ENCODE assay signal across 8 cellular contexts in the genomic region with DNA sequence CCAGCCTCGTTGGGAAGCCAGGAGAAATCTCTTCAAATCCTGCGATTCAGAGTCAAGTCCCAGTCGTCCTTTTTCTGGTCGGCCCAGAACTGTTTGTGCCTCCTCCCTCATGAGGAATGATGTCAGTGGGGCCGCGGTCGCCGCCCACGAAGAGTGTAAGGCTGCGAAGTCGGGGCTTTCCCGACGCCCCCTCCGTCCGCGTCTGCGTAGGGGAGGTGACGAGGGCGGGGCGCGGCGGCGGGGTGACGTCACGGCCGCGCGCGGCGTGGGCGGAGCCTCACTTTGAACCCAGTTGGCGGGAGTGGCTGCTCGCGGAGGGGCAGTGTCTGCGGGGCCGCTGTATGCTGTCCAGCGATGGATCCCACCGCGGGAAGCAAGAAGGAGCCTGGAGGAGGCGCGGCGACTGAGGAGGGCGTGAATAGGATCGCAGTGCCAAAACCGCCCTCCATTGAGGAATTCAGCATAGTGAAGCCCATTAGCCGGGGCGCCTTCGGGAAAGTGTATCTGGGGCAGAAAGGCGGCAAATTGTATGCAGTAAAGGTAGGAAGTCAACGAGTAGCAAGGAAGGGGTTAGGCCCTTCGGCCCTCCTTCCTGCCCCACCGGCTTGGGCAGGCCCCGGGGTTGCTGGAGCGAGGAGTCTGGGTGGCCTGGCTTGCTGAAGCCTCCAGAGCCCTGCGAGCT. TPM values are rescaled to one million over a fixed set of nuclear protein-coding genes. Genes with fewer than 3 reads are reported as not detected.
A peak's percentile ranks its signal among the peaks of the same experiment; 100 is the strongest.
DNase-seq lines count a peak whose midpoint lies in the region; ATAC-seq and TF ChIP-seq lines count a peak whose summit lies in the region.

A gene (plus strand): TSS at position 280 of the 682 bp plus-strand sequence. CDS start 75 bp downstream, at position 355.

- peak; percentile 92 to 95 (median 95) for DNase-seq in CD4-positive, CD25-positive, alpha-beta regulatory T cell
- DNase-seq in NCI-H82 treated with DMSO at 0.1 percent for 48 hours (lab: John Stamatoyannopoulos, UW; ENCODE audit: unreplicated experiment) (peak; percentile 48), lower lobe of right lung (peak; percentile 95)
- peak; percentile 87 to 92 for DNase-seq in activated CD8-positive, alpha-beta memory T cell treated with anti-CD3 and anti-CD28 coated beads for 1 hour (ENCODE audit: extremely low read depth in 1 of 2, low read depth in 1 of 2)
- DNase-seq in stimulated activated CD4-positive, alpha-beta T cell treated with anti-CD3 and anti-CD28 coated beads, TNF-alpha, amount 100 ng/mL, for 1 hour (ENCODE audit: low read depth in 3 of 3, low spot score in 1 of 3): peak; percentile 87 to 91 (median 90)

- H3K9me3 Mint-ChIP-seq in CD4-positive, CD25-positive, alpha-beta regulatory T cell: no peaks in the 10 kb centered on the region

- H3K4me1 Mint-ChIP-seq in CD4-positive, CD25-positive, alpha-beta regulatory T cell: peaks cover 22 to 58% (median 44%) of the 10 kb centered on the region in 4 donors

- peaks cover 42% of the 10 kb centered on the region for H3K4me1 ChIP-seq in CD4-positive, CD25-positive, alpha-beta regulatory T cell (ENCODE audit: control insufficient read depth, insufficient read depth, low read length, poor library complexity, severe bottlenecking)
- H3K4me1 ChIP-seq in ectodermal cell (ENCODE audit: control insufficient read depth, insufficient read depth, low read length) (peaks cover 11% of the 10 kb centered on the region), lower lobe of right lung (peaks cover 25% of the 10 kb centered on the region)

- intact Hi-C loops in lower lobe of right lung (cut with DNase I): no loop called here

- peak within 1 kb of the TSS; percentile 100 for H3K27ac Mint-ChIP-seq in CD4-positive, CD25-positive, alpha-beta regulatory T cell

- 0% methylated on average over 55 of the region's 55 CpGs for WGBS in ectodermal cell, 2 experiments

- peak within 1 kb of the TSS; percentile 100 for H3K27ac ChIP-seq in CD4-positive, CD25-positive, alpha-beta regulatory T cell (ENCODE audit: insufficient read depth, low read length, poor library complexity, severe bottlenecking)
- H3K27ac ChIP-seq in ectodermal cell (ENCODE audit: insufficient read depth, low read depth, low read length, poor library complexity, severe bottlenecking) (peak within 1 kb of the TSS; percentile 92), lower lobe of right lung (peak within 1 kb of the TSS; percentile 99)

- ATAC-seq in CD4-positive, CD25-positive, alpha-beta regulatory T cell (ENCODE audit: low read depth in 2 of 2): peak; percentile 86 to 89
- ATAC-seq in GM19351 (IDR thresholded peaks at IDR 0.05; ENCODE audit: unreplicated experiment) (peak; percentile 73), HG03520 (IDR thresholded peaks at IDR 0.05; ENCODE audit: unreplicated experiment) (peak; percentile 79), lower lobe of right lung (peak; percentile 98)

- no peaks in the 10 kb centered on the region for H3K9me3 ChIP-seq in CD4-positive, CD25-positive, alpha-beta regulatory T cell (ENCODE audit: control insufficient read depth in 2 of 2, low read length in 2 of 2)
- H3K9me3 ChIP-seq in ectodermal cell (ENCODE audit: control insufficient read depth, low read length) (no peaks in the 10 kb centered on the region), lower lobe of right lung (no peaks in the 10 kb centered on the region)

- H3K27me3 Mint-ChIP-seq in CD4-positive, CD25-positive, alpha-beta regulatory T cell: peaks cover 13% of the 10 kb centered on the region

- no peak for TF ChIP-seq CTCF in lower lobe of right lung (IDR thresholded peaks at IDR 0.05)

- no peaks in the 10 kb centered on the region for H3K27me3 ChIP-seq in CD4-positive, CD25-positive, alpha-beta regulatory T cell (ENCODE audit: control insufficient read depth, insufficient read depth, low read length)
- H3K27me3 ChIP-seq in ectodermal cell (ENCODE audit: control insufficient read depth, insufficient read depth, low read length, poor library complexity, severe bottlenecking) (no peaks in the 10 kb centered on the region), lower lobe of right lung (ENCODE audit: low read depth) (no peaks in the 10 kb centered on the region)

- peak within 1 kb of the TSS; percentile 99 for H3K4me3 ChIP-seq in CD4-positive, CD25-positive, alpha-beta regulatory T cell (ENCODE audit: low read depth, low read length)
- H3K4me3 ChIP-seq in ectodermal cell (ENCODE audit: insufficient read depth, low read depth, low read length) (peak within 1 kb of the TSS; percentile 91), lower lobe of right lung (peak within 1 kb of the TSS; percentile 91)

- peak within 1 kb of the TSS; percentile 94 to 100 (median 100) for H3K4me3 Mint-ChIP-seq in CD4-positive, CD25-positive, alpha-beta regulatory T cell

- peaks cover 17% of the 10 kb centered on the region for H3K36me3 Mint-ChIP-seq in CD4-positive, CD25-positive, alpha-beta regulatory T cell

- H3K36me3 ChIP-seq in CD4-positive, CD25-positive, alpha-beta regulatory T cell (ENCODE audit: control insufficient read depth, insufficient read depth, low read length): peaks cover 10% of the 10 kb centered on the region
- H3K36me3 ChIP-seq in ectodermal cell (ENCODE audit: control insufficient read depth, insufficient read depth, low read length) (peaks cover 18% of the 10 kb centered on the region), lower lobe of right lung (peaks cover 19% of the 10 kb centered on the region)

RNA-seq across cellular contexts. Expression of the gene that starts here (rescaled TPM):
- total RNA-seq in CD4-positive, CD25-positive, alpha-beta regulatory T cell: 27.6 TPM
- polyA plus RNA-seq in CD4-positive, CD25-positive, alpha-beta regulatory T cell: 1 to 10 TPM; 1.4 to 3.1 (median 2.3) TPM
- 40.9 TPM for polyA plus RNA-seq in ectodermal cell (2013, experiment 1 of 4)
- 40.7 TPM for polyA plus RNA-seq in ectodermal cell (2013, experiment 2 of 4)
- 32.5 TPM for polyA plus RNA-seq in ectodermal cell (2013, experiment 3 of 4)
- 32.1 TPM for polyA plus RNA-seq in ectodermal cell (2013, experiment 4 of 4)
- total RNA-seq in lower lobe of right lung: 7.8 TPM

Comparison
In these comparisons a context has a peak if more than half of its experiments do, and no peak if none do; other contexts are left out.
1. Peak in every context shown above with its lines: DNase-seq, ATAC-seq, H3K4me3 ChIP-seq and H3K27ac ChIP-seq.